ENCODE assay signal across 1 cellular context in genomic region chr17:50758989-50759544, GRCh38.
TF ChIP-seq lines count a peak whose summit lies in the region.

No MANE protein-coding gene starts in this region.

TF ChIP-seq in HEK293, 187 proteins besides CTCF, POLR2A, EP300 and RAD21 (continued from another document):
- TF ChIP-seq ZNF362 (tag by site-specific recombination; IDR thresholded peaks at IDR 0.05) (no peak), PRDM10 (tag by site-specific recombination; IDR thresholded peaks at IDR 0.05) (0 out of 2 replicates have a peak, but pooled peaks have one; percentile 23)
